ENCODE assay signal across 26 cellular contexts in the genomic region with DNA sequence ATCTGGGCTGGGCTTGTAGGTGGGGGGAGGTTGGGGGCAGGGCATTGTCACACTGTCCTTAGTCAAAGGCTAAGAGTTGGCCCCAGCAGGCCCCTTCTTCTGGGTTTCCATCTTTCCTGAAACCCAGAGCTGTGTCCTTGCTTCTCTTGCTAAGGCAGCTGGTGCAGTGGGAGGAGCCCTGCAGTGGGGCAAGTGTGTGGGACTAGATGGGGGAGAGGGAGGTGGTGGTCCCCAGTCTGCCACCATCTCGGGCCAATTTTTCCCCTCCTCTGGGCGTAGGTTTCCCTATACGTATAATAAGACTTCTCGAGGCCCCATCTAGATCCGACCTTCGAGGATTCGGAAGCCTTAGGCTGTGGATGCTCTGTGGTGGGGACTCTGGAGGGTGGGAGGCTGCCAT. TPM values are rescaled to one million over a fixed set of nuclear protein-coding genes. Genes with fewer than 3 reads are reported as not detected.
DNase-seq lines count a peak whose midpoint lies in the region; ATAC-seq and TF ChIP-seq lines count a peak whose summit lies in the region.
"Had no signal": no experiment of that assay in that cellular context is flagged by ENCODE, and none has a peak within 500 bp of the region (broad histone marks: within the 10 kb centered on the region; RNA-seq: fewer than 3 reads in every experiment).

No MANE protein-coding gene starts in this region.

- H3K9me3 Mint-ChIP-seq in nephron, result no peaks in the 10 kb centered on the region
- H3K9me3 Mint-ChIP-seq in stimulated activated naive CD8-positive, alpha-beta T cell treated with anti-CD3 and anti-CD28 coated beads, Interleukin-15, amount 100 ng/mL, for 72 hours, result no peaks in the 10 kb centered on the region
- H3K9me3 Mint-ChIP-seq: CD8-positive, alpha-beta T cell; IgD-negative memory B cell had no signal

- no peak for TF ChIP-seq POLR2A in vagina (IDR thresholded peaks at IDR 0.05)

- H3K9me3 ChIP-seq in vagina, result no peaks in the 10 kb centered on the region
- H3K9me3 ChIP-seq: SJCRH30 had no signal

- peak overlapping the region; percentile 26 for H3K27ac ChIP-seq in angular gyrus (ENCODE audit: low read depth, low read length)
- H3K27ac ChIP-seq in dorsolateral prefrontal cortex, result peak overlapping the region in 50 of 59 donors; percentile 4 to 86 (median 70)
- H3K27ac ChIP-seq in vagina, result no peak overlapping the region
- H3K27ac ChIP-seq: C4-2B, KMS-11, PC-9, SJCRH30 had no signal

- intact Hi-C loops in dorsolateral prefrontal cortex (cut with DNase I), result loop anchor here (5.0 to 10.0 kb wide), 2 partner anchors 207 to 210 kb away; no protein-coding TSS in a partner anchor
- intact Hi-C loops in vagina (cut with DNase I), result no loop called here

- H3K4me1 Mint-ChIP-seq in nephron, result peaks cover 58% of the 10 kb centered on the region
- peaks cover 6% of the 10 kb centered on the region for H3K4me1 Mint-ChIP-seq in stimulated activated naive CD8-positive, alpha-beta T cell treated with anti-CD3 and anti-CD28 coated beads, Interleukin-15, amount 100 ng/mL, for 72 hours

- peaks cover 38% of the 10 kb centered on the region for H3K27me3 Mint-ChIP-seq in nephron (ENCODE audit: low read depth)
- H3K27me3 Mint-ChIP-seq in stimulated activated naive CD8-positive, alpha-beta T cell treated with anti-CD3 and anti-CD28 coated beads, Interleukin-15, amount 100 ng/mL, for 72 hours, result peaks cover 80% of the 10 kb centered on the region

- no peak for ATAC-seq in stimulated activated naive CD8-positive, alpha-beta T cell treated with anti-CD3 and anti-CD28 coated beads, Interleukin-15, amount 100 ng/mL, for 72 hours
- ATAC-seq: CD8-positive, alpha-beta T cell; Right ventricle myocardium inferior; SK-N-SH treated with all-trans-retinoic acid at 6 μM for 48 hours had no signal

- no peaks in the 10 kb centered on the region for H3K36me3 Mint-ChIP-seq in nephron (ENCODE audit: low read depth)
- H3K36me3 Mint-ChIP-seq: CD8-positive, alpha-beta T cell; IgD-negative memory B cell had no signal

- no peak overlapping the region for H3K27ac Mint-ChIP-seq in nephron
- peak overlapping the region in 1 of 2 donors; percentile 60 for H3K27ac Mint-ChIP-seq in stimulated activated naive CD8-positive, alpha-beta T cell treated with anti-CD3 and anti-CD28 coated beads, Interleukin-15, amount 100 ng/mL, for 72 hours
- H3K27ac Mint-ChIP-seq: CD8-positive, alpha-beta T cell; IgD-negative memory B cell had no signal

- CTCF ChIA-PET in HEK293T (lab: Yijun Ruan, JAX), result interaction anchor here (0.5 kb wide), 1 partner anchor 225 kb away, joined by 4 read pairs; no protein-coding TSS in a partner anchor

- H3K4me1 ChIP-seq in vagina, result peaks cover 5% of the 10 kb centered on the region

- DNase-seq in dorsolateral prefrontal cortex (peak in 1 of 10 donors; percentile 31), GM03348 (ENCODE audit: low spot score) (no peak), HEK293T (ENCODE audit: extremely low spot score) (no peak), vagina (ENCODE audit: extremely low spot score in 2 of 2) (no peak)
- DNase-seq in stimulated activated naive CD8-positive, alpha-beta T cell treated with anti-CD3 and anti-CD28 coated beads, Interleukin-15, amount 100 ng/mL, for 72 hours, result no peak
- DNase-seq: CD8-positive, alpha-beta T cell; DMS 273 treated with DMSO at 0.1 percent for 48 hours; DMS79; EL; GDM1; MM.1S; NCI-H2029 treated with DMSO at 0.1 percent for 48 hours; NCI-H446 treated with DMSO at 0.1 percent for 48 hours; NCI-H526; NCI-H82; NK-92 treated with Interleukin-12 subunit alpha and Interleukin-12 subunit beta, amount 100 ng/mL, for 24 hours; PC-9; SJCRH30 had no signal

- H3K36me3 ChIP-seq in vagina, result no peaks in the 10 kb centered on the region
- H3K36me3 ChIP-seq: SJCRH30 had no signal

- POLR2A ChIA-PET in HEK293T (lab: Yijun Ruan, JAX), result no interaction called here

- peak overlapping the region; percentile 56 to 72 (median 70) for H3K4me3 Mint-ChIP-seq in nephron
- no peak overlapping the region for H3K4me3 Mint-ChIP-seq in stimulated activated naive CD8-positive, alpha-beta T cell treated with anti-CD3 and anti-CD28 coated beads, Interleukin-15, amount 100 ng/mL, for 72 hours
- H3K4me3 Mint-ChIP-seq: CD8-positive, alpha-beta T cell; IgD-negative memory B cell had no signal

- H3K4me3 ChIP-seq in dorsolateral prefrontal cortex, result peak overlapping the region in 48 of 59 donors; percentile 3 to 70 (median 47)
- H3K4me3 ChIP-seq in vagina, result no peak overlapping the region
- H3K4me3 ChIP-seq: PC-9, SJCRH30 had no signal

- peaks cover 0 to 38% (median 6%) of the 10 kb centered on the region in 45 donors for H3K27me3 ChIP-seq in dorsolateral prefrontal cortex
- H3K27me3 ChIP-seq in vagina, result no peaks in the 10 kb centered on the region
- H3K27me3 ChIP-seq: SJCRH30 had no signal

- TF ChIP-seq CTCF in dorsolateral prefrontal cortex (IDR thresholded peaks at IDR 0.05 in 54 of 56, conservative IDR thresholded peaks at IDR 0.05 in 2 of 56; ENCODE audit: low read depth in 1 of 56, partially characterized antibody in 56 of 56), result no peak
- TF ChIP-seq CTCF in nephron (IDR thresholded peaks at IDR 0.05; ENCODE audit: unreplicated experiment in 3 of 3), result no peak
- no peak for TF ChIP-seq CTCF in vagina (IDR thresholded peaks at IDR 0.05)

TF ChIP-seq in HEK293T, 16 proteins besides CTCF, POLR2A, EP300 and RAD21:
- no peak for TF ChIP-seq HDGF (IDR thresholded peaks at IDR 0.05; ENCODE audit: borderline replicate concordance)
- no peak for TF ChIP-seq FOXA1 (IDR thresholded peaks at IDR 0.05)
- no peak for TF ChIP-seq LEF1 (IDR thresholded peaks at IDR 0.05; ENCODE audit: borderline replicate concordance)
- TF ChIP-seq SUZ12 (IDR thresholded peaks at IDR 0.05), result no peak
- no peak for TF ChIP-seq L3MBTL2 (conservative IDR thresholded peaks at IDR 0.05)
- TF ChIP-seq FOXM1 (IDR thresholded peaks at IDR 0.05; ENCODE audit: borderline replicate concordance), result no peak
- TF ChIP-seq ARNT (IDR thresholded peaks at IDR 0.05), result no peak
- no peak for TF ChIP-seq ZNF384 (IDR thresholded peaks at IDR 0.05)
- TF ChIP-seq CTBP1 (IDR thresholded peaks at IDR 0.05; ENCODE audit: borderline replicate concordance), result no peak
- no peak for TF ChIP-seq TARDBP (IDR thresholded peaks at IDR 0.05)
- no peak for TF ChIP-seq FOXK2 (IDR thresholded peaks at IDR 0.05)
- no peak for TF ChIP-seq BHLHE40 (IDR thresholded peaks at IDR 0.05; ENCODE audit: borderline replicate concordance)
- TF ChIP-seq ELF4 (IDR thresholded peaks at IDR 0.05), result no peak
- no peak for TF ChIP-seq NFRKB (IDR thresholded peaks at IDR 0.05)

RNA-seq across cellular contexts. Expression of a gene that starts 3.5 kb away (rescaled TPM):
- total RNA-seq in dorsolateral prefrontal cortex, result 10 to 100 TPM; 16.9 to 84.7 (median 42.5) TPM
- not detected for total RNA-seq in vagina
- total RNA-seq: CD8-positive, alpha-beta T cell; RPMI7951 had no signal

Comparison
In these comparisons a context has a peak if more than half of its experiments do, and no peak if none do; other contexts are left out.
1. H3K4me3 ChIP-seq: peak in dorsolateral prefrontal cortex (48 of 59); none in vagina (0 of 2).
2. H3K4me3 Mint-ChIP-seq: peak in nephron (3 of 3); none in stimulated activated naive CD8-positive, alpha-beta T cell treated with anti-CD3 and anti-CD28 coated beads, Interleukin-15, amount 100 ng/mL, for 72 hours (0 of 2).
3. RNA of a gene that starts 3.5 kb away (total RNA-seq): 16.9 to 84.7 TPM in dorsolateral prefrontal cortex; not detected in vagina (single experiment); every median in the first group is over 10 times any median in the second.